ENCODE assay signal across 38 cellular contexts in the genomic region with DNA sequence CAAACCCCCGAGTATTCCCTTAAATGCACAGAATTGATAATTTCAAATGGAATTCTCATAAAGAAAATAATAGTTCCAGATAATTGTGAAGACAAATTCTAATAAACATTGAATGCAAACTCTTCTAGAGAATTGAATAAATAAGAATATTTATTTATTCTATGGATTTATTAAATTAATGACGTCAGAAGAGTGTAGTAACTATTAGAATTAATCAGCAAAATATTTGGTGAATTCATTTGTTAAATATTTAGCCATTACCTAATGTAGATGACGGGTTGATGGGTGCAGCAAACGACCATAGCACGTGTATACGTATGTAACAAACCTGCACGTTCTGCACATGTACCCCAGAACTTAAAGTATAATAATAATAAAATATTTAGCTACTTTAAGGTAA. TPM values are rescaled to one million over a fixed set of nuclear protein-coding genes. Genes with fewer than 3 reads are reported as not detected.
"Had no signal": no experiment of that assay in that cellular context is flagged by ENCODE, and none has a peak within 500 bp of the region (broad histone marks: within the 10 kb centered on the region; RNA-seq: fewer than 3 reads in every experiment).

No MANE protein-coding gene starts in this region.

- H3K36me3 Mint-ChIP-seq: activated CD8-positive, alpha-beta memory T cell treated with anti-CD3 and anti-CD28 coated beads, Interleukin-2, amount 10 ng/mL, durations not matched to agents 7 days and 5 days; activated naive CD4-positive, alpha-beta T cell treated with anti-CD3 and anti-CD28 coated beads, Interleukin-2, amount 10 ng/mL, durations not matched to agents 7 days and 5 days; activated naive CD4-positive, alpha-beta T cell treated with anti-CD3 and anti-CD28 coated beads, Interleukin-2, amount 50 U/mL, for 24 hours; activated naive CD8-positive, alpha-beta T cell; activated naive CD8-positive, alpha-beta T cell treated with anti-CD3 and anti-CD28 coated beads, Interleukin-2, amount 10 ng/mL, durations not matched to agents 7 days and 5 days; brain had no signal

- H3K36me3 ChIP-seq: ascending aorta, cardiac muscle cell had no signal

- H3K9me3 ChIP-seq: ascending aorta had no signal

- H3K27me3 ChIP-seq: ascending aorta, cardiac muscle cell had no signal

- H3K4me3 Mint-ChIP-seq: activated B cell treated with CpG ODN at 0.5 μM for 24 hours; activated CD4-positive, alpha-beta memory T cell treated with anti-CD3 and anti-CD28 coated beads, Interleukin-2, amount 10 ng/mL, durations not matched to agents 7 days and 5 days; activated CD4-positive, alpha-beta T cell treated with anti-CD3 and anti-CD28 coated beads, Interleukin-2, amount 10 ng/mL, durations not matched to agents 7 days and 5 days; activated CD8-positive, alpha-beta memory T cell treated with anti-CD3 and anti-CD28 coated beads, Interleukin-2, amount 10 ng/mL, durations not matched to agents 7 days and 5 days; activated CD8-positive, alpha-beta T cell treated with anti-CD3 and anti-CD28 coated beads, Interleukin-2, amount 10 ng/mL, durations not matched to agents 7 days and 5 days; activated naive CD4-positive, alpha-beta T cell treated with anti-CD3 and anti-CD28 coated beads, Interleukin-2, amount 10 ng/mL, durations not matched to agents 7 days and 5 days; activated naive CD4-positive, alpha-beta T cell treated with anti-CD3 and anti-CD28 coated beads, Interleukin-2, amount 50 U/mL, for 24 hours; activated naive CD8-positive, alpha-beta T cell; activated naive CD8-positive, alpha-beta T cell treated with anti-CD3 and anti-CD28 coated beads, Interleukin-2, amount 10 ng/mL, durations not matched to agents 7 days and 5 days; activated naive CD8-positive, alpha-beta T cell treated with anti-CD3 and anti-CD28 coated beads, Interleukin-2, amount 50 U/mL, for 24 hours; activated T-cell treated with anti-CD3 and anti-CD28 coated beads, Interleukin-2, amount 50 U/mL, for 24 hours; brain; central memory CD8-positive, alpha-beta T cell; T-helper 1 cell treated with Interleukin-12 subunit alpha and Interleukin-12 subunit beta and Interleukin-4 antibody, amounts not matched to agents 30 μg/mL and 1 μg/mL, for 36 hours; T-helper 2 cell treated with Interferon-gamma antibody and Interleukin-4, amounts not matched to agents 5 μg/mL and 100 μg/mL, for 36 hours had no signal

- H3K27me3 Mint-ChIP-seq: activated CD4-positive, alpha-beta memory T cell treated with anti-CD3 and anti-CD28 coated beads, Interleukin-2, amount 10 ng/mL, durations not matched to agents 7 days and 5 days; activated naive CD4-positive, alpha-beta T cell treated with anti-CD3 and anti-CD28 coated beads, Interleukin-2, amount 10 ng/mL, durations not matched to agents 7 days and 5 days; activated naive CD4-positive, alpha-beta T cell treated with anti-CD3 and anti-CD28 coated beads, Interleukin-2, amount 50 U/mL, for 24 hours; activated naive CD8-positive, alpha-beta T cell; activated naive CD8-positive, alpha-beta T cell treated with anti-CD3 and anti-CD28 coated beads, Interleukin-2, amount 10 ng/mL, durations not matched to agents 7 days and 5 days; activated naive CD8-positive, alpha-beta T cell treated with anti-CD3 and anti-CD28 coated beads, Interleukin-2, amount 50 U/mL, for 24 hours; activated T-cell treated with anti-CD3 and anti-CD28 coated beads, Interleukin-2, amount 50 U/mL, for 24 hours had no signal

- FAIRE-seq: bronchial epithelial cell, TTC549 had no signal

- H3K4me1 Mint-ChIP-seq: activated B cell treated with CpG ODN at 0.5 μM for 24 hours; activated CD4-positive, alpha-beta memory T cell treated with anti-CD3 and anti-CD28 coated beads, Interleukin-2, amount 10 ng/mL, durations not matched to agents 7 days and 5 days; activated CD4-positive, alpha-beta T cell treated with anti-CD3 and anti-CD28 coated beads, Interleukin-2, amount 10 ng/mL, durations not matched to agents 7 days and 5 days; activated CD8-positive, alpha-beta memory T cell treated with anti-CD3 and anti-CD28 coated beads, Interleukin-2, amount 10 ng/mL, durations not matched to agents 7 days and 5 days; activated naive CD4-positive, alpha-beta T cell treated with anti-CD3 and anti-CD28 coated beads, Interleukin-2, amount 10 ng/mL, durations not matched to agents 7 days and 5 days; activated naive CD4-positive, alpha-beta T cell treated with anti-CD3 and anti-CD28 coated beads, Interleukin-2, amount 50 U/mL, for 24 hours; activated naive CD8-positive, alpha-beta T cell treated with anti-CD3 and anti-CD28 coated beads, Interleukin-2, amount 10 ng/mL, durations not matched to agents 7 days and 5 days; activated naive CD8-positive, alpha-beta T cell treated with anti-CD3 and anti-CD28 coated beads, Interleukin-2, amount 50 U/mL, for 24 hours; brain; central memory CD8-positive, alpha-beta T cell had no signal

- H3K9me3 Mint-ChIP-seq: activated B cell treated with CpG ODN at 0.5 μM for 24 hours; activated CD4-positive, alpha-beta memory T cell treated with anti-CD3 and anti-CD28 coated beads, Interleukin-2, amount 10 ng/mL, durations not matched to agents 7 days and 5 days; activated naive CD4-positive, alpha-beta T cell treated with anti-CD3 and anti-CD28 coated beads, Interleukin-2, amount 10 ng/mL, durations not matched to agents 7 days and 5 days; activated naive CD4-positive, alpha-beta T cell treated with anti-CD3 and anti-CD28 coated beads, Interleukin-2, amount 50 U/mL, for 24 hours; activated naive CD8-positive, alpha-beta T cell treated with anti-CD3 and anti-CD28 coated beads, Interleukin-2, amount 10 ng/mL, durations not matched to agents 7 days and 5 days; activated naive CD8-positive, alpha-beta T cell treated with anti-CD3 and anti-CD28 coated beads, Interleukin-2, amount 50 U/mL, for 24 hours; activated T-cell treated with anti-CD3 and anti-CD28 coated beads, Interleukin-2, amount 50 U/mL, for 24 hours; activated T-helper 2 cell treated with anti-CD3 and anti-CD28 coated beads, Interferon-gamma antibody, Interleukin-2, Interleukin-4, amounts not matched to agents 10 μg/mL and 5 μg/mL and 100 μg/mL, durations not matched to agents 14 hours and 24 hours and 36 hours; central memory CD8-positive, alpha-beta T cell; T-helper 1 cell treated with Interleukin-12 subunit alpha and Interleukin-12 subunit beta and Interleukin-4 antibody, amounts not matched to agents 30 μg/mL and 1 μg/mL, for 36 hours; T-helper 2 cell treated with Interferon-gamma antibody and Interleukin-4, amounts not matched to agents 5 μg/mL and 100 μg/mL, for 36 hours had no signal

- H3K27ac Mint-ChIP-seq: activated B cell treated with CpG ODN at 0.5 μM for 24 hours; activated CD4-positive, alpha-beta memory T cell treated with anti-CD3 and anti-CD28 coated beads, Interleukin-2, amount 10 ng/mL, durations not matched to agents 7 days and 5 days; activated CD4-positive, alpha-beta T cell treated with anti-CD3 and anti-CD28 coated beads, Interleukin-2, amount 10 ng/mL, durations not matched to agents 7 days and 5 days; activated CD8-positive, alpha-beta memory T cell treated with anti-CD3 and anti-CD28 coated beads, Interleukin-2, amount 10 ng/mL, durations not matched to agents 7 days and 5 days; activated CD8-positive, alpha-beta T cell treated with anti-CD3 and anti-CD28 coated beads, Interleukin-2, amount 10 ng/mL, durations not matched to agents 7 days and 5 days; activated naive CD4-positive, alpha-beta T cell treated with anti-CD3 and anti-CD28 coated beads, Interleukin-2, amount 10 ng/mL, durations not matched to agents 7 days and 5 days; activated naive CD4-positive, alpha-beta T cell treated with anti-CD3 and anti-CD28 coated beads, Interleukin-2, amount 50 U/mL, for 24 hours; activated naive CD8-positive, alpha-beta T cell; activated naive CD8-positive, alpha-beta T cell treated with anti-CD3 and anti-CD28 coated beads, Interleukin-2, amount 10 ng/mL, durations not matched to agents 7 days and 5 days; activated naive CD8-positive, alpha-beta T cell treated with anti-CD3 and anti-CD28 coated beads, Interleukin-2, amount 50 U/mL, for 24 hours; activated T-cell treated with anti-CD3 and anti-CD28 coated beads, Interleukin-2, amount 50 U/mL, for 24 hours; activated T-helper 2 cell treated with anti-CD3 and anti-CD28 coated beads, Interferon-gamma antibody, Interleukin-2, Interleukin-4, amounts not matched to agents 10 μg/mL and 5 μg/mL and 100 μg/mL, durations not matched to agents 14 hours and 24 hours and 36 hours; brain; T-helper 1 cell treated with Interleukin-12 subunit alpha and Interleukin-12 subunit beta and Interleukin-4 antibody, amounts not matched to agents 30 μg/mL and 1 μg/mL, for 36 hours; T-helper 2 cell treated with Interferon-gamma antibody and Interleukin-4, amounts not matched to agents 5 μg/mL and 100 μg/mL, for 36 hours had no signal

- DNase-seq: activated B cell treated with CpG ODN at 0.5 μM for 24 hours; activated CD4-positive, alpha-beta memory T cell treated with anti-CD3 and anti-CD28 coated beads, Interleukin-2, amount 10 ng/mL, durations not matched to agents 7 days and 5 days; activated CD4-positive, alpha-beta T cell treated with anti-CD3 and anti-CD28 coated beads for 4 hours; activated CD4-positive, alpha-beta T cell treated with anti-CD3 and anti-CD28 coated beads, Interleukin-2, amount 10 ng/mL, durations not matched to agents 7 days and 5 days; activated CD4-positive, alpha-beta T cell treated with anti-CD3 and anti-CD28 coated beads, Interleukin-2, amount 50 U/mL, for 48 hours; activated CD4-positive, CD25-positive, alpha-beta regulatory T cell treated with anti-CD3 and anti-CD28 coated beads, Interleukin-2, amount 50 U/mL, for 72 hours; activated CD8-positive, alpha-beta memory T cell treated with anti-CD3 and anti-CD28 coated beads for 24 hours; activated CD8-positive, alpha-beta memory T cell treated with anti-CD3 and anti-CD28 coated beads, Interleukin-2, amount 10 ng/mL, durations not matched to agents 7 days and 5 days; activated CD8-positive, alpha-beta memory T cell treated with anti-CD3 and anti-CD28 coated beads, Interleukin-2, amount 50 U/mL, for 48 hours; activated CD8-positive, alpha-beta T cell treated with anti-CD3 and anti-CD28 coated beads, Interleukin-2, amount 10 ng/mL, durations not matched to agents 7 days and 5 days; activated effector memory CD4-positive, alpha-beta T cell treated with Interleukin-2 at 50 U/mL for 16 hours; activated gamma-delta T cell; activated naive CD4-positive, alpha-beta T cell treated with anti-CD3 and anti-CD28 coated beads, Interleukin-2, amount 10 ng/mL, durations not matched to agents 7 days and 5 days; activated naive CD4-positive, alpha-beta T cell treated with Interleukin-2 at 50 U/mL for 16 hours; activated naive CD8-positive, alpha-beta T cell treated with anti-CD3 and anti-CD28 coated beads, Interleukin-2, amount 10 ng/mL, durations not matched to agents 7 days and 5 days; activated naive CD8-positive, alpha-beta T cell treated with anti-CD3 and anti-CD28 coated beads, Interleukin-2, amount 50 U/mL, for 24 hours; activated T-cell treated with anti-CD3 and anti-CD28 coated beads, Interleukin-2, amount 50 U/mL, for 24 hours; activated T-cell treated with anti-CD3 and anti-CD28 coated beads, Interleukin-2, amount 50 U/mL, for 48 hours; amygdala; anterior cingulate cortex; caudate nucleus; cerebellar nuclear complex; T-helper 1 cell; T-helper 2 cell; T-helper 9 cell had no signal

- ATAC-seq: activated CD8-positive, alpha-beta memory T cell treated with anti-CD3 and anti-CD28 coated beads, Interleukin-2, amount 10 ng/mL, durations not matched to agents 7 days and 5 days; activated CD8-positive, alpha-beta T cell treated with anti-CD3 and anti-CD28 coated beads, Interleukin-2, amount 10 ng/mL, durations not matched to agents 7 days and 5 days; activated naive CD8-positive, alpha-beta T cell treated with anti-CD3 and anti-CD28 coated beads, Interleukin-2, amount 50 U/mL, for 24 hours had no signal

- H3K27ac ChIP-seq: ascending aorta, cardiac muscle cell, VCaP had no signal

- H3K4me3 ChIP-seq: ascending aorta, cardiac muscle cell had no signal

- H3K4me1 ChIP-seq: ascending aorta had no signal

RNA-seq across cellular contexts. Expression of a gene that starts 33.4 kb away (rescaled TPM):
- total RNA-seq: activated B cell treated with CpG ODN at 0.5 μM for 24 hours; activated CD4-positive, alpha-beta memory T cell treated with anti-CD3 and anti-CD28 coated beads, Interleukin-2, amount 10 ng/mL, durations not matched to agents 7 days and 5 days; activated CD4-positive, alpha-beta T cell treated with anti-CD3 and anti-CD28 coated beads, Interleukin-2, amount 10 ng/mL, durations not matched to agents 7 days and 5 days; activated CD8-positive, alpha-beta memory T cell treated with anti-CD3 and anti-CD28 coated beads, Interleukin-2, amount 10 ng/mL, durations not matched to agents 7 days and 5 days; activated CD8-positive, alpha-beta T cell treated with anti-CD3 and anti-CD28 coated beads, Interleukin-2, amount 10 ng/mL, durations not matched to agents 7 days and 5 days; activated naive CD8-positive, alpha-beta T cell treated with anti-CD3 and anti-CD28 coated beads, Interleukin-2, amount 10 ng/mL, durations not matched to agents 7 days and 5 days; activated T-helper 2 cell treated with anti-CD3 and anti-CD28 coated beads, Interferon-gamma antibody, Interleukin-2, Interleukin-4, amounts not matched to agents 10 μg/mL and 5 μg/mL and 100 μg/mL, durations not matched to agents 14 hours and 24 hours and 36 hours; ascending aorta; bronchial epithelial cell; cardiac muscle cell had no signal
- polyA plus RNA-seq: adipose tissue, cardiac muscle cell had no signal
